Comparison of ENCODE assay signal across 32 cellular contexts in the genomic region with DNA sequence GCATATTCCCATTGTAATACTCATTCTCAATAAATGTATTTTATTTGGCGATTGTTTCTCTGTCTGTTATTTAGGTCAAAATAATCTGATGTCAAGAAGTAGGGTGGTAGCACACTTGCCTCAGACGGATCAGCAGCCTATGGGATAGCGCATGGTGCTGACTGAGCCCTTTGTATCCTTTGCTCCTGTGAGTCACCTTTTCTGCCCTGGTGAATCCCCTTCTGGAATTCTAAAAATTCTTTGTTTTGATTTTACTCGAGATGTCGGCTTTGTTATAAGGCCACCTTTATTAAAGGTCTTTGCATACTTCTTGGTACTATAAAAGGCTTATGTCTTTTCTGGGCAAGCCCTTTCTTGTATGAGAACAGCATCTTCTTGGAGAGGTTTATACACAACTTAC.
DNase-seq lines count a peak whose midpoint lies in the region; ATAC-seq and TF ChIP-seq lines count a peak whose summit lies in the region.
"Had no signal": no experiment of that assay in that cellular context is flagged by ENCODE, and none has a peak within 500 bp of the region (broad histone marks: within the 10 kb centered on the region; RNA-seq: fewer than 3 reads in every experiment).

No MANE protein-coding gene starts in this region.

- no peaks in the 10 kb centered on the region for H3K27me3 ChIP-seq in H9 (ENCODE audit: insufficient read depth, low read length)
- no peaks in the 10 kb centered on the region for H3K27me3 ChIP-seq in PC-3 (ENCODE audit: low read length)
- H3K27me3 ChIP-seq: body of pancreas, dorsolateral prefrontal cortex, SJSA1, testis had no signal

- H3K14ac ChIP-seq in H9 (ENCODE audit: insufficient read depth, low read length), result no peak overlapping the region

- no peak overlapping the region for H4K8ac ChIP-seq in H9 (replicated peaks; ENCODE audit: insufficient read length, low read depth, low read length)

- no peaks in the 10 kb centered on the region for H3F3A ChIP-seq in PC-3 (ENCODE audit: low read length, unreplicated experiment)

- CTCF ChIA-PET in PC-3 (lab: Charles Lee), result no interaction called here

- H3K79me2 ChIP-seq in H9 (ENCODE audit: insufficient read depth, low read length) (no peaks in the 10 kb centered on the region), PC-3 (ENCODE audit: low read length) (no peaks in the 10 kb centered on the region)

- no peak overlapping the region for H2BK120ac ChIP-seq in H9 (ENCODE audit: low read depth, low read length, poor library complexity, severe bottlenecking)

- POLR2A ChIA-PET in PC-3 (lab: Charles Lee; ENCODE audit: unreplicated experiment), result no interaction called here

- H3K4me1 ChIP-seq in H9 (ENCODE audit: insufficient read depth, low read length) (no peaks in the 10 kb centered on the region), PC-3 (ENCODE audit: insufficient read depth, low read length) (no peaks in the 10 kb centered on the region)
- H3K4me1 ChIP-seq: body of pancreas, SJSA1 had no signal

- H3K27ac ChIP-seq in H9 (ENCODE audit: insufficient read length, low read depth, low read length) (no peak overlapping the region), PC-3 (ENCODE audit: low read length) (no peak overlapping the region), epithelial cell of prostate (no peak overlapping the region)
- H3K27ac ChIP-seq: body of pancreas, dorsolateral prefrontal cortex, SJSA1, testis had no signal

- ATAC-seq in PC-3 (no peak; the same call in 1 of the 2 replicates), GM21717 (IDR thresholded peaks at IDR 0.05; ENCODE audit: unreplicated experiment) (no peak)
- ATAC-seq in activated T-cell treated with anti-CD3 and anti-CD28 coated beads, Interleukin-2, amount 50 U/mL, for 72 hours (replicated peaks in 1 of 2), result no peak
- ATAC-seq: body of pancreas, right cardiac atrium had no signal

- no peaks in the 10 kb centered on the region for H3K9me2 ChIP-seq in PC-3 (replicated peaks; ENCODE audit: low read length)

- no TSS peak for BruUV-seq in PC-3 (replicated peaks; lab: Mats Ljungman, UMichigan)

- H2BK20ac ChIP-seq in H9 (ENCODE audit: low read depth, low read length, poor library complexity, severe bottlenecking), result no peak overlapping the region

- no peak overlapping the region for H3K18ac ChIP-seq in H9 (ENCODE audit: insufficient read length, low read depth, low read length)

- no peak overlapping the region for H3K4ac ChIP-seq in H9 (ENCODE audit: low read depth, low read length)

- H3K36me3 Mint-ChIP-seq in H9 (ENCODE audit: insufficient read depth in 1 of 3, low read depth in 3 of 3), result no peaks in the 10 kb centered on the region; a peak in 1 of 7 replicates
- no peaks in the 10 kb centered on the region for H3K36me3 Mint-ChIP-seq in activated T-cell treated with anti-CD3 and anti-CD28 coated beads, Interleukin-2, amount 50 U/mL, for 72 hours (ENCODE audit: insufficient read depth in 2 of 2)
- H3K36me3 Mint-ChIP-seq: CD4-positive, CD25-positive, alpha-beta regulatory T cell; memory B cell had no signal

- no peak overlapping the region for H2AK5ac ChIP-seq in H9 (ENCODE audit: insufficient read length, low read length)

- no peak overlapping the region for H3K23ac ChIP-seq in H9 (ENCODE audit: insufficient read length, low read depth, low read length)

- WGBS in H9 (ENCODE audit: extremely low coverage, insufficient read length, low lambda C conversion rate), result no CpG with 5 or more reads among the region's 5 CpGs

- H3K4me3 ChIP-seq in PC-3 (ENCODE audit: low read length) (no peak overlapping the region), retinal pigment epithelial cell (ENCODE audit: low read length) (no peak overlapping the region)
- H3K4me3 ChIP-seq: body of pancreas, dorsolateral prefrontal cortex, SJSA1, smooth muscle cell, testis had no signal

- no peak overlapping the region for H4K91ac ChIP-seq in H9 (ENCODE audit: insufficient read length, low read depth, low read length)

- DNase-seq in H9, result peak; percentile 44
- peak; percentile 38 for DNase-seq in PC-3
- DNase-seq in epithelial cell of prostate (ENCODE audit: low read depth, low spot score), result peak; percentile 2
- peak; percentile 51 for DNase-seq in retinal pigment epithelial cell (ENCODE audit: low read depth)
- no peak for DNase-seq in hepatic stellate cell (ENCODE audit: low spot score)
- DNase-seq in T1000 (lab: John Stamatoyannopoulos, UW), result no peak
- DNase-seq in activated T-cell treated with anti-CD3 and anti-CD28 coated beads, Interleukin-2, amount 50 U/mL, for 72 hours, result no peak
- DNase-seq: activated CD4-positive, alpha-beta T cell treated with anti-CD3 and anti-CD28 coated beads, Interleukin-2, amount 50 U/mL, for 48 hours; activated CD4-positive, CD25-positive, alpha-beta regulatory T cell; activated CD8-positive, alpha-beta memory T cell treated with anti-CD3 and anti-CD28 coated beads, Interleukin-2, amount 50 U/mL, for 4 hours; activated naive CD4-positive, alpha-beta T cell treated with Interleukin-2 at 50 U/mL for 16 hours; body of pancreas; CD4-positive, CD25-positive, alpha-beta regulatory T cell; DND-41; dorsolateral prefrontal cortex; GOT3; hippocampal formation; immature natural killer cell; NCI-H1417 treated with DMSO at 0.1 percent for 48 hours; NCI-H2081; NCI-H2227 treated with DMSO at 0.1 percent for 48 hours; NCI-H526 treated with DMSO at 0.1 percent for 48 hours; right cardiac atrium; T-helper 1 cell; testis had no signal

- no peak overlapping the region for H2BK12ac ChIP-seq in H9 (ENCODE audit: insufficient read length, low read depth, low read length)

- H4K20me1 ChIP-seq in H9 (ENCODE audit: control insufficient read depth, insufficient read depth, insufficient read length) (no peaks in the 10 kb centered on the region), PC-3 (ENCODE audit: low read length) (no peaks in the 10 kb centered on the region)

- peaks cover 1% of the 10 kb centered on the region in 2 experiments; a peak in 1 of 5 replicates for H3K9me3 Mint-ChIP-seq in H9
- H3K9me3 Mint-ChIP-seq in activated T-cell treated with anti-CD3 and anti-CD28 coated beads, Interleukin-2, amount 50 U/mL, for 72 hours, result peaks cover 2 to 8% of the 10 kb centered on the region in 2 donors

- peaks cover 0 to 12% of the 10 kb centered on the region in 2 experiments; a peak in 2 of 4 replicates for H3K4me1 Mint-ChIP-seq in H9
- H3K4me1 Mint-ChIP-seq in activated T-cell treated with anti-CD3 and anti-CD28 coated beads, Interleukin-2, amount 50 U/mL, for 72 hours (ENCODE audit: low read depth), result no peaks in the 10 kb centered on the region
- H3K4me1 Mint-ChIP-seq: CD4-positive, CD25-positive, alpha-beta regulatory T cell; immature natural killer cell; memory B cell; neural crest cell had no signal

- no peaks in the 10 kb centered on the region for H3K36me3 ChIP-seq in PC-3 (ENCODE audit: low read depth, low read length)
- H3K36me3 ChIP-seq: SJSA1 had no signal

- H3K9me3 ChIP-seq in H9 (ENCODE audit: control insufficient read depth, low read depth, low read length), result no peaks in the 10 kb centered on the region
- no peaks in the 10 kb centered on the region for H3K9me3 ChIP-seq in PC-3 (ENCODE audit: low read length)
- H3K9me3 ChIP-seq: body of pancreas, SJSA1, testis had no signal

- no peaks in the 10 kb centered on the region for H3K27me3 Mint-ChIP-seq in H9 (ENCODE audit: low read depth)
- no peaks in the 10 kb centered on the region for H3K27me3 Mint-ChIP-seq in activated T-cell treated with anti-CD3 and anti-CD28 coated beads, Interleukin-2, amount 50 U/mL, for 72 hours (ENCODE audit: low read depth)
- H3K27me3 Mint-ChIP-seq: CD4-positive, CD25-positive, alpha-beta regulatory T cell; memory B cell; stimulated activated naive CD8-positive, alpha-beta T cell treated with anti-CD3 and anti-CD28 coated beads, Interleukin-15, Interleukin-2, amounts not matched to agents 100 ng/mL and 50 ng/mL, for 24 hours had no signal

- no peak overlapping the region for H4K5ac ChIP-seq in H9 (ENCODE audit: insufficient read length, low read depth, low read length)

- no peaks in the 10 kb centered on the region for H3K79me1 ChIP-seq in H9 (ENCODE audit: insufficient read depth, low read depth, low read length, poor library complexity, severe bottlenecking)

- TF ChIP-seq CTCF in H9 (conservative IDR thresholded peaks at IDR 0.05), result no peak
- no peak for TF ChIP-seq CTCF in PC-3 (conservative IDR thresholded peaks at IDR 0.05; ENCODE audit: low read depth, low read length)
- no peak for TF ChIP-seq CTCF in retinal pigment epithelial cell (conservative IDR thresholded peaks at IDR 0.05; ENCODE audit: low read depth, low read length)

- no peaks in the 10 kb centered on the region for H3K23me2 ChIP-seq in H9 (ENCODE audit: insufficient read length, low read depth, low read length, poor library complexity, severe bottlenecking)

- H3K4me3 Mint-ChIP-seq in H9, result no peak overlapping the region
- no peak overlapping the region for H3K4me3 Mint-ChIP-seq in activated T-cell treated with anti-CD3 and anti-CD28 coated beads, Interleukin-2, amount 50 U/mL, for 72 hours
- H3K4me3 Mint-ChIP-seq: activated T-helper 1 cell treated with anti-CD3 and anti-CD28 coated beads, Interleukin-12 subunit alpha, Interleukin-12 subunit beta, Interleukin-2, Interleukin-4 antibody, amounts not matched to agents 30 ng/mL and 10 ng/mL and 1 ng/mL, durations not matched to agents 14 hours and 24 hours and 36 hours; CD4-positive, CD25-positive, alpha-beta regulatory T cell; immature natural killer cell; memory B cell; neural crest cell; stimulated activated naive CD8-positive, alpha-beta T cell treated with anti-CD3 and anti-CD28 coated beads, Interleukin-15, Interleukin-2, amounts not matched to agents 100 ng/mL and 50 ng/mL, for 24 hours had no signal

- no peak overlapping the region for H3K4me2 ChIP-seq in H9 (ENCODE audit: insufficient read depth, insufficient read length, low read length)
- 0 out of 2 replicates have a peak overlapping the region, but pooled peaks have one; percentile 23 for H3K4me2 ChIP-seq in PC-3 (ENCODE audit: low read length)
- H3K4me2 ChIP-seq: smooth muscle cell had no signal

- H3K9ac ChIP-seq in H9 (ENCODE audit: extremely low read depth, insufficient read length, low read length) (no peak overlapping the region), PC-3 (ENCODE audit: low read length) (no peak overlapping the region)

- intact Hi-C loops in PC-3 (cut with micrococcal nuclease), result no loop called here

- no peak overlapping the region for H3T11ph ChIP-seq in H9 (ENCODE audit: low read length)

- H2BK5ac ChIP-seq in H9 (ENCODE audit: insufficient read length, low read length), result no peak overlapping the region

- no peak overlapping the region for H2BK15ac ChIP-seq in H9 (ENCODE audit: low read depth, low read length)

- H3K27ac Mint-ChIP-seq in H9, result no peak overlapping the region; a peak in 1 of 7 replicates
- H3K27ac Mint-ChIP-seq in activated T-cell treated with anti-CD3 and anti-CD28 coated beads, Interleukin-2, amount 50 U/mL, for 72 hours, result no peak overlapping the region
- H3K27ac Mint-ChIP-seq: activated T-helper 1 cell treated with anti-CD3 and anti-CD28 coated beads, Interleukin-12 subunit alpha, Interleukin-12 subunit beta, Interleukin-2, Interleukin-4 antibody, amounts not matched to agents 30 ng/mL and 10 ng/mL and 1 ng/mL, durations not matched to agents 14 hours and 24 hours and 36 hours; CD4-positive, CD25-positive, alpha-beta regulatory T cell; immature natural killer cell; memory B cell; stimulated activated naive CD8-positive, alpha-beta T cell treated with anti-CD3 and anti-CD28 coated beads, Interleukin-15, Interleukin-2, amounts not matched to agents 100 ng/mL and 50 ng/mL, for 24 hours had no signal

- H3K56ac ChIP-seq in H9 (ENCODE audit: insufficient read length, low read depth, low read length), result no peak overlapping the region

- no peak overlapping the region for H2AFZ ChIP-seq in H9 (ENCODE audit: low read length)
- H2AFZ ChIP-seq in PC-3 (ENCODE audit: low read length), result no peak overlapping the region

Comparison
In these comparisons a context has a peak if more than half of its experiments do, and no peak if none do; other contexts are left out.
1. DNase-seq: peak in H9 (single experiment), PC-3 (single experiment), epithelial cell of prostate (single experiment) and retinal pigment epithelial cell (single experiment); none in hepatic stellate cell (single experiment), T1000 (single experiment) and activated T-cell treated with anti-CD3 and anti-CD28 coated beads, Interleukin-2, amount 50 U/mL, for 72 hours (0 of 2).